9 cellular contexts compared by ENCODE assay signal in the genomic region with DNA sequence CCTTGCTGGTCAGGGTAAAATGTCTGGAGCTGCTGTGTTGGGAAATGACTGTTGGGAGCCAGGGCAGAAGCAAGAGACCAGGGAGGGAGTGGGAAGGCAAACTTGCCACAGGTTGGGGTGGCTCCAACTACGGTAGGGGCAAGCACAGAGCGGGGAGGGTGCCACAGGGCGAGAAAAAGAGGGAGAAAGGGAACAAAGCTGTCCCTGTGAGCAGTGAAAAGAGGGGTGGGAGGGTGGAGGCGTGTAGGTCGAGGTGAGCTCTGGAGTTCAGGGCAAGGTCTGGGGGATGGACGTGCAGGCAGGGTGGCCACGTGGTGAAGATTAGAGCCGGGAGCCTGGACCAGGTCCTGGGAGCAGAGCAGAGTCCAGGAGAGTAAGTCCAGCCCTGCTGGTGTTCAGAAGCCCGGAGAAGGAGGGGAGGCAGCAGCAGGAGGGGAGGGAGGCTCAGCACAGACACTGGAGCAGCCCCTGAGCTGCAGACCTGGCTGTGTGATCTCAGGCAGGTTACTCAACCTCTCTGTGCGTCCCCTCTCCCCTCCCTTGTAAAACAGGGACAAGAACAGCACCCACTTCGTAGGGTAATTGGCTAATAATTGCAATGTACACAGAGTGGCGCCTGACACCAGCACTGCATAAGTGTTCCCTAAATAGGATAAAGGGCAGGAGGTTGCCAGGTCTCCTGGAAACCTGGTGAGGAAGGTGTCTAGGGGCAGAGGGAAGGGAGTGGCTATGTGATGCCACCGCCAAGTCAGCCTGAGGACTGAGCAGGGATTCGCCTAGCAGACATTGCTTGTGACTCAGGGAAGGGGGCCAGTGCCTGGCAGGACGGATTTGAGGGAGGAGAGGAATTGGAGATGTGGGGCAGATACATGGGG. TPM values are rescaled to one million over a fixed set of nuclear protein-coding genes. Genes with fewer than 3 reads are reported as not detected.
DNase-seq lines count a peak whose midpoint lies in the region; ATAC-seq and TF ChIP-seq lines count a peak whose summit lies in the region.
"Had no signal": no experiment of that assay in that cellular context is flagged by ENCODE, and none has a peak within 500 bp of the region (broad histone marks: within the 10 kb centered on the region; RNA-seq: fewer than 3 reads in every experiment).

No MANE protein-coding gene starts in this region.

- H3K27ac Mint-ChIP-seq in progenitor cell of endocrine pancreas = peak overlapping the region; percentile 92

- H3K4me3 ChIP-seq in esophagus (ENCODE audit: low read depth in 1 of 2, low read length in 2 of 2) = no peak overlapping the region

- no peak overlapping the region for H3K4me3 Mint-ChIP-seq in progenitor cell of endocrine pancreas (ENCODE audit: low read depth)

- peaks cover 8 to 21% of the 10 kb centered on the region in 2 donors for H3K4me1 ChIP-seq in esophagus (ENCODE audit: control insufficient read depth in 2 of 2, insufficient read depth in 2 of 2, low read length in 1 of 2)

- ATAC-seq in HG03108 (IDR thresholded peaks at IDR 0.05; ENCODE audit: unreplicated experiment) = no peak
- ATAC-seq in HG03159 (IDR thresholded peaks at IDR 0.05; ENCODE audit: unreplicated experiment) = no peak

- no peaks in the 10 kb centered on the region for H3K27me3 Mint-ChIP-seq in progenitor cell of endocrine pancreas

- DNase-seq in DMS53 (lab: John Stamatoyannopoulos, UW) (peak; percentile 80), NCI-H2196 treated with DMSO at 0.1 percent for 48 hours (lab: John Stamatoyannopoulos, UW; ENCODE audit: unreplicated experiment) (peak; percentile 28), progenitor cell of endocrine pancreas (ENCODE audit: low spot score, unreplicated experiment) (no peak), cerebellar nuclear complex (lab: John Stamatoyannopoulos, UW) (no peak)
- DNase-seq in NK-92 treated with Interleukin-12 subunit alpha and Interleukin-12 subunit beta, amount 100 ng/mL, for 24 hours (lab: John Stamatoyannopoulos, UW) = no peak
- DNase-seq: central memory CD4-positive, alpha-beta T cell had no signal

- H3K9me3 ChIP-seq in esophagus (ENCODE audit: control insufficient read depth in 2 of 2, insufficient read depth in 1 of 2, low read depth in 1 of 2, low read length in 1 of 2) = no peaks in the 10 kb centered on the region

- H3K36me3 Mint-ChIP-seq in progenitor cell of endocrine pancreas (ENCODE audit: insufficient read depth) = no peaks in the 10 kb centered on the region

- H3K4me1 Mint-ChIP-seq in progenitor cell of endocrine pancreas (ENCODE audit: low read depth) = peaks cover 37% of the 10 kb centered on the region

- H3K36me3 ChIP-seq in esophagus (ENCODE audit: control insufficient read depth in 2 of 2, insufficient read depth in 2 of 2, low read length in 1 of 2) = no peaks in the 10 kb centered on the region

- H3K27me3 ChIP-seq in esophagus (ENCODE audit: control insufficient read depth in 1 of 2, insufficient read depth in 2 of 2, low read length in 2 of 2) = no peaks in the 10 kb centered on the region

- TF ChIP-seq CTCF in progenitor cell of endocrine pancreas (IDR thresholded peaks at IDR 0.05; ENCODE audit: unreplicated experiment) = no peak

- H3K27ac ChIP-seq in esophagus (ENCODE audit: low read depth in 2 of 2, low read length in 1 of 2) = peak overlapping the region; percentile 76 to 94

- H3K9me3 Mint-ChIP-seq in progenitor cell of endocrine pancreas (ENCODE audit: low read depth) = no peaks in the 10 kb centered on the region

- 51 to 55% methylated on average over 15 of the region's 15 CpGs for WGBS in esophagus, 2 donors

RNA-seq across cellular contexts. Expression of gene POLR2E, which starts 3.2 kb away (rescaled TPM):
- 100 to 1,000 TPM in 1 of 2 donors, 10 to 100 TPM in 1; 77.9 to 162 TPM for polyA plus RNA-seq in esophagus
- 161 TPM in 2 replicates for total RNA-seq in progenitor cell of endocrine pancreas

RNA-seq across cellular contexts. Expression of gene GPX4, which starts 5.4 kb away (rescaled TPM):
- polyA plus RNA-seq in esophagus = 100 to 1,000 TPM; 271 to 294 TPM
- total RNA-seq in progenitor cell of endocrine pancreas = 231 and 236 TPM in 2 replicates

RNA-seq across cellular contexts. Expression of gene ARHGAP45, which starts 31.4 kb away (rescaled TPM):
- 10 to 100 TPM in 1 of 2 donors, 1 to 10 TPM in 1; 8.9 to 17.7 TPM for polyA plus RNA-seq in esophagus
- total RNA-seq in progenitor cell of endocrine pancreas = 6.1 and 8.1 TPM in 2 replicates

RNA-seq across cellular contexts. Expression of gene ABCA7, which starts 58.5 kb away (rescaled TPM):
- 10 to 100 TPM; 11.4 to 26.4 TPM for polyA plus RNA-seq in esophagus
- 54.6 and 57.3 TPM in 2 replicates for total RNA-seq in progenitor cell of endocrine pancreas

Comparison
In these comparisons a context has a peak if more than half of its experiments do, and no peak if none do; other contexts are left out.
1. DNase-seq: peak in DMS53 (single experiment) and NCI-H2196 treated with DMSO at 0.1 percent for 48 hours (single experiment); none in progenitor cell of endocrine pancreas (single experiment), NK-92 treated with Interleukin-12 subunit alpha and Interleukin-12 subunit beta, amount 100 ng/mL, for 24 hours (single experiment) and cerebellar nuclear complex (0 of 2).